In the genomic region with DNA sequence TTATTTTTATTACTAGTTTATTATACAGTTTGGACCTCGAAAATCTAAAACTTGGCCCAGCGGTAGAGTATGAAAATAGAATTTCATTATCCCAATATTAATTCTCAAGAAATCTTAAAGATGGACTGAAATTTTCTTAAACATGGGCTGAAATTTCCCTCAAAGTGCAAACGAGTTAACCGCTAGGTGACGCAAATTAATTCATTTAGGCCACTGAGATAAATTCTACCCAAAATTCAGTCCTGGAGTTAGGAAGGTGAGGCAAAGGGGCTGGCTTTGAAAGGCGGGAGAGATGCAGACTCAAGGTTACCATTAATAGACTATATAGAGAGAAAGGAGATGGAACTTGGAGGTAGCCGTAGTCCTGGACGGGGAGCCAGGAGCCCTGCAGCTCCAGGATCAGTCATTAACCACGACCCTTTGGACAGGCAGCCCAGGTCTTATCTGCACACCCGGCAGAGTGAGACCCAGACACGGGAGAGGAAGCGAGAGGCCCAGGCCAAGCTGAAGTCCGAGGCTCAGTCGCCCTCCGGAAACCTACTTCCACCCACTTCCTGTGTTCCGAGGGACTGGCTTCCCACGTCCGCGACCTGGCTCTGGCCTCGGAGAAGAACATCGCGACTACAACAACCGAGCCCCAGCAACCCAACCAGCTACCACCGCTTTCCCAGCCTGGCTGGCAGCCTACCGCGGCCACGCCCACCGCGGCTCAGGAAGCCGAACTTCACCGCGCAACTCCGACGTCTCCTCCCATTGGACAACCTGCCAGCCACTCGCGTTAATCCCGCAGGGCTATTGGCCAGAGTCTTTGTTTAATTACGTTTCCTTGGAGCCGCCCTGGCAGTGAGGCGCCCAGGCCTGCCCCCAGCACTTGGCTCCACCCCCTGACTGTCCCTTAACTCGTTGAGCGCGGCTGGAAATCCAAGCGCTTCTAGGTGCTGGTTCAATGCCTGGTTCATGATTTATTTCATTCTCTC, we compare ENCODE assay signal across 8 cellular contexts. TPM values are rescaled to one million over a fixed set of nuclear protein-coding genes. Genes with fewer than 3 reads are reported as not detected.
DNase-seq lines count a peak whose midpoint lies in the region; ATAC-seq and TF ChIP-seq lines count a peak whose summit lies in the region.

A gene with protein sequence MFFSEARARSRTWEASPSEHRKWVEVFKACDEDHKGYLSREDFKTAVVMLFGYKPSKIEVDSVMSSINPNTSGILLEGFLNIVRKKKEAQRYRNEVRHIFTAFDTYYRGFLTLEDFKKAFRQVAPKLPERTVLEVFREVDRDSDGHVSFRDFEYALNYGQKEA (minus strand): TSS at position 686 of the 977 bp plus-strand sequence. CDS start 70 bp downstream, at position 616.

- DNase-seq in CD4-positive, CD25-positive, alpha-beta regulatory T cell: peak; percentile 93 to 99 (median 98)
- peak; percentile 99 for DNase-seq in NCI-H774 (lab: John Stamatoyannopoulos, UW)
- peak; percentile 98 for DNase-seq in activated CD4-positive, alpha-beta memory T cell treated with anti-CD3 and anti-CD28 coated beads for 36 hours
- DNase-seq in dermis microvascular lymphatic vessel endothelial cell (ENCODE audit: low read depth in 2 of 2): peak; percentile 98 to 99
- DNase-seq in stimulated activated CD4-positive, alpha-beta T cell treated with anti-CD3 and anti-CD28 coated beads, Interleukin-4, amount 100 ng/mL, for 24 hours: peak; percentile 97

- CTCF ChIA-PET in activated CD4-positive, alpha-beta memory T cell treated with anti-CD3 and anti-CD28 coated beads for 36 hours (lab: Charles Lee): interaction anchor here (0.8 to 4.5 kb wide), 7 partner anchors 9 to 303 kb away, joined by 3 to 24 read pairs (median 7); no protein-coding TSS in a partner anchor

- peaks cover 17% of the 10 kb centered on the region for H3K36me3 Mint-ChIP-seq in CD4-positive, CD25-positive, alpha-beta regulatory T cell
- peaks cover 33% of the 10 kb centered on the region for H3K36me3 Mint-ChIP-seq in activated CD4-positive, alpha-beta memory T cell treated with anti-CD3 and anti-CD28 coated beads for 36 hours

- intact Hi-C loops in activated CD4-positive, alpha-beta memory T cell treated with anti-CD3 and anti-CD28 coated beads for 36 hours (cut with micrococcal nuclease): loop anchor here (1.0 to 10.0 kb wide), 10 partner anchors 106 to 1400 kb away; a partner anchor contains a TSS

- TF ChIP-seq CTCF in liver (IDR thresholded peaks at IDR 0.05; ENCODE audit: low read depth, low read length, missing input control): no peak

- no peaks in the 10 kb centered on the region for H3K9me3 Mint-ChIP-seq in CD4-positive, CD25-positive, alpha-beta regulatory T cell
- H3K9me3 Mint-ChIP-seq in activated CD4-positive, alpha-beta memory T cell treated with anti-CD3 and anti-CD28 coated beads for 36 hours: no peaks in the 10 kb centered on the region

- no peak for TF ChIP-seq RAD21 in liver (IDR thresholded peaks at IDR 0.05)

- H3K4me3 Mint-ChIP-seq in CD4-positive, CD25-positive, alpha-beta regulatory T cell: peak within 1 kb of the TSS; percentile 92 to 96 (median 95)
- peak within 1 kb of the TSS; percentile 96 for H3K4me3 Mint-ChIP-seq in activated CD4-positive, alpha-beta memory T cell treated with anti-CD3 and anti-CD28 coated beads for 36 hours

- peak within 1 kb of the TSS; percentile 99 for H3K27ac ChIP-seq in CD4-positive, CD25-positive, alpha-beta regulatory T cell (ENCODE audit: insufficient read depth, low read length, poor library complexity, severe bottlenecking)
- peak within 1 kb of the TSS; percentile 83 to 86 for H3K27ac ChIP-seq in liver (ENCODE audit: low read depth in 1 of 2, low read length in 2 of 2)

- H3K4me3 ChIP-seq in CD4-positive, CD25-positive, alpha-beta regulatory T cell (ENCODE audit: low read depth, low read length): peak within 1 kb of the TSS; percentile 99
- peak within 1 kb of the TSS; percentile 90 to 99 (median 94) for H3K4me3 ChIP-seq in liver (ENCODE audit: low read depth in 1 of 3, low read length in 3 of 3)

- H3K9me3 ChIP-seq in CD4-positive, CD25-positive, alpha-beta regulatory T cell (ENCODE audit: control insufficient read depth in 2 of 2, low read length in 2 of 2): no peaks in the 10 kb centered on the region
- no peaks in the 10 kb centered on the region for H3K9me3 ChIP-seq in liver (ENCODE audit: control insufficient read depth in 4 of 4, low read length in 3 of 4)

- POLR2A ChIA-PET in activated CD4-positive, alpha-beta memory T cell treated with anti-CD3 and anti-CD28 coated beads for 36 hours (lab: Charles Lee): interaction anchor here (0.9 to 1.6 kb wide), 2 partner anchors 13 to 27 kb away, joined by 4 to 6 read pairs; no protein-coding TSS in a partner anchor

- ATAC-seq in CD4-positive, CD25-positive, alpha-beta regulatory T cell (ENCODE audit: low read depth in 2 of 2): peak; percentile 84 to 86
- ATAC-seq in GM19397 (IDR thresholded peaks at IDR 0.05; ENCODE audit: unreplicated experiment) (peak; percentile 77), HG03571 (IDR thresholded peaks at IDR 0.05; ENCODE audit: unreplicated experiment) (peak; percentile 82)

- no peaks in the 10 kb centered on the region for H3K27me3 ChIP-seq in CD4-positive, CD25-positive, alpha-beta regulatory T cell (ENCODE audit: control insufficient read depth, insufficient read depth, low read length)
- no peaks in the 10 kb centered on the region for H3K27me3 ChIP-seq in liver (ENCODE audit: control insufficient read depth in 4 of 4, insufficient read depth in 4 of 4, low read length in 3 of 4)

- peaks cover 44% of the 10 kb centered on the region for H3K4me1 ChIP-seq in CD4-positive, CD25-positive, alpha-beta regulatory T cell (ENCODE audit: control insufficient read depth, insufficient read depth, low read length, poor library complexity, severe bottlenecking)
- peaks cover 0 to 30% (median 19%) of the 10 kb centered on the region in 4 donors for H3K4me1 ChIP-seq in liver (ENCODE audit: control insufficient read depth in 4 of 4, insufficient read depth in 4 of 4, low read length in 3 of 4)

- H3K36me3 ChIP-seq in CD4-positive, CD25-positive, alpha-beta regulatory T cell (ENCODE audit: control insufficient read depth, insufficient read depth, low read length): peaks cover 7% of the 10 kb centered on the region
- H3K36me3 ChIP-seq in liver (ENCODE audit: control insufficient read depth in 4 of 4, insufficient read depth in 3 of 4, low read depth in 1 of 4, low read length in 3 of 4): no peaks in the 10 kb centered on the region

- WGBS in liver: 3% methylated on average over 44 of the region's 44 CpGs

- no peaks in the 10 kb centered on the region for H3K27me3 Mint-ChIP-seq in CD4-positive, CD25-positive, alpha-beta regulatory T cell
- H3K27me3 Mint-ChIP-seq in activated CD4-positive, alpha-beta memory T cell treated with anti-CD3 and anti-CD28 coated beads for 36 hours: no peaks in the 10 kb centered on the region

- peaks cover 12 to 50% (median 35%) of the 10 kb centered on the region in 4 donors for H3K4me1 Mint-ChIP-seq in CD4-positive, CD25-positive, alpha-beta regulatory T cell
- peaks cover 36% of the 10 kb centered on the region for H3K4me1 Mint-ChIP-seq in activated CD4-positive, alpha-beta memory T cell treated with anti-CD3 and anti-CD28 coated beads for 36 hours (ENCODE audit: low read depth)

- H3K9ac ChIP-seq in liver (ENCODE audit: low read depth in 1 of 2, low read length in 2 of 2): peak within 1 kb of the TSS; percentile 5 to 63

- H3K27ac Mint-ChIP-seq in CD4-positive, CD25-positive, alpha-beta regulatory T cell: peak within 1 kb of the TSS; percentile 86 to 96 (median 93)
- H3K27ac Mint-ChIP-seq in activated CD4-positive, alpha-beta memory T cell treated with anti-CD3 and anti-CD28 coated beads for 36 hours: peak within 1 kb of the TSS; percentile 97

TF ChIP-seq in liver, 16 proteins besides CTCF, POLR2A, EP300 and RAD21 (continues in another document):
- no peak for TF ChIP-seq FOXA2 (IDR thresholded peaks at IDR 0.05)
- TF ChIP-seq, protein P1, sequence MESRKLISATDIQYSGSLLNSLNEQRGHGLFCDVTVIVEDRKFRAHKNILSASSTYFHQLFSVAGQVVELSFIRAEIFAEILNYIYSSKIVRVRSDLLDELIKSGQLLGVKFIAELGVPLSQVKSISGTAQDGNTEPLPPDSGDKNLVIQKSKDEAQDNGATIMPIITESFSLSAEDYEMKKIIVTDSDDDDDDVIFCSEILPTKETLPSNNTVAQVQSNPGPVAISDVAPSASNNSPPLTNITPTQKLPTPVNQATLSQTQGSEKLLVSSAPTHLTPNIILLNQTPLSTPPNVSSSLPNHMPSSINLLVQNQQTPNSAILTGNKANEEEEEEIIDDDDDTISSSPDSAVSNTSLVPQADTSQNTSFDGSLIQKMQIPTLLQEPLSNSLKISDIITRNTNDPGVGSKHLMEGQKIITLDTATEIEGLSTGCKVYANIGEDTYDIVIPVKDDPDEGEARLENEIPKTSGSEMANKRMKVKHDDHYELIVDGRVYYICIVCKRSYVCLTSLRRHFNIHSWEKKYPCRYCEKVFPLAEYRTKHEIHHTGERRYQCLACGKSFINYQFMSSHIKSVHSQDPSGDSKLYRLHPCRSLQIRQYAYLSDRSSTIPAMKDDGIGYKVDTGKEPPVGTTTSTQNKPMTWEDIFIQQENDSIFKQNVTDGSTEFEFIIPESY (IDR thresholded peaks at IDR 0.05): no peak
- peak; percentile 20 for TF ChIP-seq FOXA1 (IDR thresholded peaks at IDR 0.05)
- no peak for TF ChIP-seq JUND (IDR thresholded peaks at IDR 0.05)
- peak; percentile 54 for TF ChIP-seq NR2F2 (IDR thresholded peaks at IDR 0.05)
- TF ChIP-seq EGR1 (IDR thresholded peaks at IDR 0.05; ENCODE audit: low read depth in 2 of 2): peak in 1 of 2 donors; percentile 35
- TF ChIP-seq TAF1 (conservative IDR thresholded peaks at IDR 0.05): peak; percentile 34
- TF ChIP-seq, protein P2, sequence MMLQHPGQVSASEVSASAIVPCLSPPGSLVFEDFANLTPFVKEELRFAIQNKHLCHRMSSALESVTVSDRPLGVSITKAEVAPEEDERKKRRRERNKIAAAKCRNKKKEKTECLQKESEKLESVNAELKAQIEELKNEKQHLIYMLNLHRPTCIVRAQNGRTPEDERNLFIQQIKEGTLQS (IDR thresholded peaks at IDR 0.05): no peak
- peak; percentile 18 for TF ChIP-seq YY1 (IDR thresholded peaks at IDR 0.05)
- peak in 1 of 2 donors; percentile 19 for TF ChIP-seq RXRA (IDR thresholded peaks at IDR 0.05)

RNA-seq across cellular contexts. Expression of the gene that starts here (rescaled TPM):
- 0.84 TPM for total RNA-seq in CD4-positive, CD25-positive, alpha-beta regulatory T cell
- 1 to 10 TPM; 1.3 to 2.9 (median 1.8) TPM for polyA plus RNA-seq in CD4-positive, CD25-positive, alpha-beta regulatory T cell
- total RNA-seq in activated CD4-positive, alpha-beta memory T cell treated with anti-CD3 and anti-CD28 coated beads for 36 hours: 10 to 100 TPM; 10.6 to 10.8 TPM
- total RNA-seq in dermis microvascular lymphatic vessel endothelial cell: 2.7 and 3.4 TPM in 2 replicates
- 1 to 10 TPM; 2.8 to 4.0 TPM for total RNA-seq in liver
- 1 to 10 TPM; 2.1 to 4.7 TPM for polyA plus RNA-seq in liver

Comparison
In these comparisons a context has a peak if more than half of its experiments do, and no peak if none do; other contexts are left out.
1. Peak in every context shown above with its lines: DNase-seq, ATAC-seq, H3K4me3 ChIP-seq and H3K27ac ChIP-seq.